1 cellular context compared by ENCODE assay signal in the genomic region with DNA sequence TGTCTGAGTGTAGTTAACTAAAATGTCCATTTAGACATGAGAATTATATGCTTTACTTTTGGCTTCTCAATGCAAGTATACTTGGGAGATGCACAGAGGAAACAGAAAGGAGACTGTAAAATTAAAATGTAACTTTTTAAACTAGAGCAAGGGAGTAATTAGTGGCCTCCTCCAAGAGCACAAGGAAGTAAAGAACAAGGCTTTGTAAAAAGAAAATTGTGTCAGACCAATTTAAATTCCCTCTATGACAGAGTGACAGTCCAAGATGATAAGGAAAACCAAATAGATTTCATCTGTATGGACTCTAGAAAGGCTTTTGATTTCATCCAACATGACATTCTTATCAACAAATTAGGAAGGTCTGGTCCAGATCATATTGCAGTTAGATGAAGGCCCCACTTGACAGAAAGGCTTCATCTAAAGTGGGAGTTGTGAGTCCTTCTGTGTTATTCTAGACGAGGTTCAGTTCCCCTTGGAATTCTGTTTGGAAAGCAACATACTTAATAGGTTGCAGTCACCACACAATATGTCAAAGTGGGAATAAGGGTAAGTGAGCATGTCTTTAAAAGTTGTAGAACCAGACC.
TF ChIP-seq lines count a peak whose summit lies in the region.

No MANE protein-coding gene starts in this region.

TF ChIP-seq in SK-N-SH, 30 proteins besides CTCF, POLR2A, EP300 and RAD21 (continued from another document):
- TF ChIP-seq, protein P1, sequence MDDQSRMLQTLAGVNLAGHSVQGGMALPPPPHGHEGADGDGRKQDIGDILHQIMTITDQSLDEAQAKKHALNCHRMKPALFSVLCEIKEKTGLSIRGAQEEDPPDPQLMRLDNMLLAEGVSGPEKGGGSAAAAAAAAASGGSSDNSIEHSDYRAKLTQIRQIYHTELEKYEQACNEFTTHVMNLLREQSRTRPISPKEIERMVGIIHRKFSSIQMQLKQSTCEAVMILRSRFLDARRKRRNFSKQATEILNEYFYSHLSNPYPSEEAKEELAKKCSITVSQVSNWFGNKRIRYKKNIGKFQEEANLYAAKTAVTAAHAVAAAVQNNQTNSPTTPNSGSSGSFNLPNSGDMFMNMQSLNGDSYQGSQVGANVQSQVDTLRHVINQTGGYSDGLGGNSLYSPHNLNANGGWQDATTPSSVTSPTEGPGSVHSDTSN (IDR thresholded peaks at IDR 0.05): peak; percentile 51; the same call in 1 of the 2 replicates
- TF ChIP-seq JUND (IDR thresholded peaks at IDR 0.05) (peak; percentile 29; the same call in 1 of the 2 replicates), FOXJ3 (CRISPR knock-in tag; IDR thresholded peaks at IDR 0.05) (no peak), CHD2 (IDR thresholded peaks at IDR 0.05; ENCODE audit: low read length, partially characterized antibody) (peak; percentile 62), POLR2AphosphoS5 (IDR thresholded peaks at IDR 0.05; ENCODE audit: low read depth, low read length) (peak; percentile 72), GATA2 (CRISPR knock-in tag; IDR thresholded peaks at IDR 0.05) (peak; percentile 89)
- TF ChIP-seq, protein P2, sequence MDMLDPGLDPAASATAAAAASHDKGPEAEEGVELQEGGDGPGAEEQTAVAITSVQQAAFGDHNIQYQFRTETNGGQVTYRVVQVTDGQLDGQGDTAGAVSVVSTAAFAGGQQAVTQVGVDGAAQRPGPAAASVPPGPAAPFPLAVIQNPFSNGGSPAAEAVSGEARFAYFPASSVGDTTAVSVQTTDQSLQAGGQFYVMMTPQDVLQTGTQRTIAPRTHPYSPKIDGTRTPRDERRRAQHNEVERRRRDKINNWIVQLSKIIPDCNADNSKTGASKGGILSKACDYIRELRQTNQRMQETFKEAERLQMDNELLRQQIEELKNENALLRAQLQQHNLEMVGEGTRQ (IDR thresholded peaks at IDR 0.05; ENCODE audit: borderline replicate concordance, low read depth, low read length): no peak
- TF ChIP-seq, protein P3, sequence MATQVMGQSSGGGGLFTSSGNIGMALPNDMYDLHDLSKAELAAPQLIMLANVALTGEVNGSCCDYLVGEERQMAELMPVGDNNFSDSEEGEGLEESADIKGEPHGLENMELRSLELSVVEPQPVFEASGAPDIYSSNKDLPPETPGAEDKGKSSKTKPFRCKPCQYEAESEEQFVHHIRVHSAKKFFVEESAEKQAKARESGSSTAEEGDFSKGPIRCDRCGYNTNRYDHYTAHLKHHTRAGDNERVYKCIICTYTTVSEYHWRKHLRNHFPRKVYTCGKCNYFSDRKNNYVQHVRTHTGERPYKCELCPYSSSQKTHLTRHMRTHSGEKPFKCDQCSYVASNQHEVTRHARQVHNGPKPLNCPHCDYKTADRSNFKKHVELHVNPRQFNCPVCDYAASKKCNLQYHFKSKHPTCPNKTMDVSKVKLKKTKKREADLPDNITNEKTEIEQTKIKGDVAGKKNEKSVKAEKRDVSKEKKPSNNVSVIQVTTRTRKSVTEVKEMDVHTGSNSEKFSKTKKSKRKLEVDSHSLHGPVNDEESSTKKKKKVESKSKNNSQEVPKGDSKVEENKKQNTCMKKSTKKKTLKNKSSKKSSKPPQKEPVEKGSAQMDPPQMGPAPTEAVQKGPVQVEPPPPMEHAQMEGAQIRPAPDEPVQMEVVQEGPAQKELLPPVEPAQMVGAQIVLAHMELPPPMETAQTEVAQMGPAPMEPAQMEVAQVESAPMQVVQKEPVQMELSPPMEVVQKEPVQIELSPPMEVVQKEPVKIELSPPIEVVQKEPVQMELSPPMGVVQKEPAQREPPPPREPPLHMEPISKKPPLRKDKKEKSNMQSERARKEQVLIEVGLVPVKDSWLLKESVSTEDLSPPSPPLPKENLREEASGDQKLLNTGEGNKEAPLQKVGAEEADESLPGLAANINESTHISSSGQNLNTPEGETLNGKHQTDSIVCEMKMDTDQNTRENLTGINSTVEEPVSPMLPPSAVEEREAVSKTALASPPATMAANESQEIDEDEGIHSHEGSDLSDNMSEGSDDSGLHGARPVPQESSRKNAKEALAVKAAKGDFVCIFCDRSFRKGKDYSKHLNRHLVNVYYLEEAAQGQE (IDR thresholded peaks at IDR 0.05; ENCODE audit: low read depth, low read length): no peak
TF ChIP-seq in SK-N-SH: peak in this region for 9.
